18 cellular contexts compared by ENCODE assay signal in genomic region chr6:157313531-157314467, GRCh38. TPM values are rescaled to one million over a fixed set of nuclear protein-coding genes. Genes with fewer than 3 reads are reported as not detected.
DNase-seq lines count a peak whose midpoint lies in the region; ATAC-seq, FAIRE-seq and TF ChIP-seq lines count a peak whose summit lies in the region.
"Had no signal": no experiment of that assay in that cellular context is flagged by ENCODE, and none has a peak within 500 bp of the region (broad histone marks: within the 10 kb centered on the region; RNA-seq: fewer than 3 reads in every experiment).

No MANE protein-coding gene starts in this region.

- H3K4me1 ChIP-seq in testis, result no peaks in the 10 kb centered on the region

- TF ChIP-seq POLR2A in GM12891 (IDR thresholded peaks at IDR 0.05; ENCODE audit: low read depth, low read length) (no peak), testis (IDR thresholded peaks at IDR 0.05) (no peak), H54 (IDR thresholded peaks at IDR 0.05; ENCODE audit: low read depth, low read length) (no peak)

- H3K27ac Mint-ChIP-seq in T-helper 17 cell (peak overlapping the region; percentile 63), endothelial cell (ENCODE audit: unreplicated experiment) (peak overlapping the region; percentile 52)
- H3K27ac Mint-ChIP-seq: B cell; CD4-positive, alpha-beta T cell; HFFc6 had no signal

- POLR2A ChIA-PET in RWPE1 (lab: Yijun Ruan, JAX; ENCODE audit: low non-redundant PET), result no interaction called here

- H3K27me3 Mint-ChIP-seq in T-helper 17 cell (no peaks in the 10 kb centered on the region), endothelial cell (ENCODE audit: unreplicated experiment) (peaks cover 15% of the 10 kb centered on the region)
- H3K27me3 Mint-ChIP-seq: B cell; CD4-positive, alpha-beta T cell; IgD-negative memory B cell had no signal

- H3K27me3 ChIP-seq in testis, result no peaks in the 10 kb centered on the region

- H3K4me3 Mint-ChIP-seq in T-helper 17 cell (no peak overlapping the region), endothelial cell (ENCODE audit: unreplicated experiment) (peak overlapping the region; percentile 69)
- H3K4me3 Mint-ChIP-seq: B cell; CD4-positive, alpha-beta T cell; HFFc6 had no signal

- no peaks in the 10 kb centered on the region for H3K9me3 ChIP-seq in T-helper 17 cell (ENCODE audit: control insufficient read depth, low read length, poor library complexity, severe bottlenecking)
- no peaks in the 10 kb centered on the region for H3K9me3 ChIP-seq in testis

- DNase-seq in GM12891 (ENCODE audit: insufficient read length, low spot score), result no peak
- no peak for DNase-seq in T-helper 17 cell
- no peak for DNase-seq in endothelial cell (ENCODE audit: low spot score)
- peak; percentile 12 for DNase-seq in testis
- DNase-seq in RWPE1 (ENCODE audit: low spot score), result no peak
- DNase-seq in COR-L47 (lab: John Stamatoyannopoulos, UW), result no peak
- DNase-seq in H54 (ENCODE audit: insufficient read length, low spot score), result no peak
- DNase-seq in hypothalamus (lab: John Stamatoyannopoulos, UW), result no peak
- DNase-seq: C1 segment of cervical spinal cord; CD4-positive, alpha-beta T cell; DMS153; GF-D8; GOT3 had no signal

- 81 to 85% methylated on average over 29 of the region's 29 CpGs for WGBS in testis, 2 donors

- H3K4me1 Mint-ChIP-seq in T-helper 17 cell, result peaks cover 14% of the 10 kb centered on the region
- no peaks in the 10 kb centered on the region for H3K4me1 Mint-ChIP-seq in endothelial cell (ENCODE audit: unreplicated experiment)

- H3K9me3 Mint-ChIP-seq in endothelial cell (ENCODE audit: unreplicated experiment), result no peaks in the 10 kb centered on the region
- H3K9me3 Mint-ChIP-seq: CD4-positive, alpha-beta T cell; HFFc6; IgD-negative memory B cell had no signal

- H3K4me3 ChIP-seq in testis, result no peak overlapping the region

- intact Hi-C loops in testis (cut with DNase I; ENCODE audit: low total_unique reads), result no loop called here

- H3K36me3 ChIP-seq in testis (ENCODE audit: low read depth, missing control alignments), result no peaks in the 10 kb centered on the region

- no peak for ATAC-seq in T-helper 17 cell

- TF ChIP-seq CTCF in endothelial cell (IDR thresholded peaks at IDR 0.05; ENCODE audit: unreplicated experiment) (no peak), testis (IDR thresholded peaks at IDR 0.05) (no peak), RWPE1 (conservative IDR thresholded peaks at IDR 0.05; ENCODE audit: low read depth) (no peak)

- peaks cover 34% of the 10 kb centered on the region for H3K36me3 Mint-ChIP-seq in T-helper 17 cell (ENCODE audit: low read depth)
- peaks cover 40% of the 10 kb centered on the region for H3K36me3 Mint-ChIP-seq in endothelial cell (ENCODE audit: low read depth, unreplicated experiment)

- CTCF ChIA-PET in RWPE1 (lab: Yijun Ruan, JAX), result interaction anchor here (0.5 to 1.9 kb wide), 7 partner anchors 13 to 812 kb away, joined by 3 to 22 read pairs (median 5); no protein-coding TSS in a partner anchor

- FAIRE-seq in GM12891 (lab: Jason Lieb, UNC) (peak; percentile 55), H54 (lab: Jason Lieb, UNC) (no peak)
- FAIRE-seq: D721Med had no signal

- H3K27ac ChIP-seq in testis (no peak overlapping the region), RWPE1 (no peak overlapping the region)
- H3K27ac ChIP-seq: KMS-11 had no signal

TF ChIP-seq in GM12891, 5 proteins besides CTCF, POLR2A, EP300 and RAD21:
- TF ChIP-seq POLR2AphosphoS5 (IDR thresholded peaks at IDR 0.05; ENCODE audit: low read depth, low read length) (no peak), SPI1 (IDR thresholded peaks at IDR 0.05; ENCODE audit: low read depth, low read length) (no peak), TAF1 (IDR thresholded peaks at IDR 0.05; ENCODE audit: low read depth, low read length) (no peak)

RNA-seq across cellular contexts. Expression of gene TMEM242, which starts 9.5 kb away (rescaled TPM):
- polyA plus RNA-seq in GM12891 (2012; ENCODE audit: low read depth, missing spikeins), result 2.1 TPM
- total RNA-seq in T-helper 17 cell (10 to 100 TPM; 12.4 to 12.9 TPM), endothelial cell (ENCODE audit: unreplicated experiment) (10.8 TPM), testis (10 to 100 TPM; 10.3 to 11.9 TPM)
- polyA plus RNA-seq in testis (ENCODE audit: insufficient read depth, low read depth, low replicate concordance), result 8.9 TPM
